Comparison of ENCODE assay signal across 8 cellular contexts in genomic region chr17:38852771-38853291, GRCh38. TPM values are rescaled to one million over a fixed set of nuclear protein-coding genes. Genes with fewer than 3 reads are reported as not detected.
DNase-seq lines count a peak whose midpoint lies in the region; ATAC-seq and TF ChIP-seq lines count a peak whose summit lies in the region.

No MANE protein-coding gene starts in this region.

- H3K27me3 ChIP-seq in PC-9 (ENCODE audit: insufficient read depth, low read depth) (no peaks in the 10 kb centered on the region), muscle layer of colon (ENCODE audit: control insufficient read depth in 1 of 2, insufficient read depth in 2 of 2, low read length in 2 of 2) (no peaks in the 10 kb centered on the region)

- no peak for TF ChIP-seq CTCF in GM12875 (IDR thresholded peaks at IDR 0.05; ENCODE audit: borderline replicate concordance, insufficient read depth, low read depth, low read length)
- TF ChIP-seq CTCF in PC-9 (conservative IDR thresholded peaks at IDR 0.05): no peak

- H3F3A ChIP-seq in PC-9 (ENCODE audit: insufficient read depth, low read depth): peaks cover 66% of the 10 kb centered on the region

- H4K20me1 ChIP-seq in PC-9 (ENCODE audit: insufficient read depth): peaks cover 51% of the 10 kb centered on the region

- intact Hi-C loops in PC-9 (cut with micrococcal nuclease; ENCODE audit: unreplicated experiment): loop anchor here (1.0 kb wide), 1 partner anchor 28 kb away; the partner anchor contains the start of gene CWC25

- H3K36me3 ChIP-seq in PC-9 (ENCODE audit: low read depth) (peaks cover 51% of the 10 kb centered on the region), muscle layer of colon (ENCODE audit: insufficient read depth, low read length) (peaks cover 43% of the 10 kb centered on the region)

- peak overlapping the region; percentile 100 for H3K4me2 ChIP-seq in PC-9

- H3K27ac ChIP-seq in PC-9 (peak overlapping the region; percentile 90), muscle layer of colon (ENCODE audit: low read depth, low read length) (peak overlapping the region; percentile 93)

- no peak for ATAC-seq in HG02623 (IDR thresholded peaks at IDR 0.05; ENCODE audit: unreplicated experiment)

- no peak for DNase-seq in PC-9
- peak; percentile 78 to 83 for DNase-seq in dermis microvascular lymphatic vessel endothelial cell (ENCODE audit: low read depth in 2 of 2)
- DNase-seq in NCI-H510A treated with DMSO at 0.1 percent for 48 hours (lab: John Stamatoyannopoulos, UW): no peak
- no peak for DNase-seq in GM19240 (ENCODE audit: insufficient read length, low spot score)
- DNase-seq in dedifferentiated amniotic fluid mesenchymal stem cell (ENCODE audit: extremely low spot score): no peak

- BruUV-seq in PC-9 (replicated peaks; lab: Mats Ljungman, UMichigan): TSS peak; percentile 51

- H3K9me3 ChIP-seq in PC-9 (ENCODE audit: insufficient read depth, low read depth): no peaks in the 10 kb centered on the region
- H3K9me3 ChIP-seq in muscle layer of colon (ENCODE audit: low read length): no peaks in the 10 kb centered on the region

- no peak overlapping the region for H2AFZ ChIP-seq in PC-9

- H3K9me2 ChIP-seq in PC-9 (ENCODE audit: insufficient read depth): no peaks in the 10 kb centered on the region

- peaks cover 53% of the 10 kb centered on the region for H3K79me2 ChIP-seq in PC-9 (ENCODE audit: low read depth)

- peak overlapping the region; percentile 88 for H3K9ac ChIP-seq in muscle layer of colon (ENCODE audit: low read length)

- POLR2A ChIA-PET in PC-9 (lab: Charles Lee; ENCODE audit: unreplicated experiment): interaction anchor here (0.7 to 1.6 kb wide), 2 partner anchors 15 to 27 kb away, joined by 3 to 7 read pairs; no protein-coding TSS in a partner anchor

- CTCF ChIA-PET in PC-9 (lab: Charles Lee): no interaction called here

- peaks cover 27% of the 10 kb centered on the region for H3K4me1 ChIP-seq in PC-9 (replicated peaks; ENCODE audit: insufficient read depth)
- peaks cover 28% of the 10 kb centered on the region for H3K4me1 ChIP-seq in muscle layer of colon (ENCODE audit: insufficient read depth, low read length)

- H3K4me3 ChIP-seq in GM12875 (ENCODE audit: low read depth, low read length) (peak overlapping the region; percentile 64), PC-9 (peak overlapping the region; percentile 88), muscle layer of colon (ENCODE audit: low read depth in 1 of 2, low read length in 2 of 2) (peak overlapping the region; percentile 59 to 75)

RNA-seq across cellular contexts. Expression of gene RPL23, which starts 0.7 kb away (rescaled TPM):
- total RNA-seq in PC-9 (2021): 1,146 and 1,262 TPM in 2 replicates
- 1,151 and 1,302 TPM in 2 replicates for total RNA-seq in dermis microvascular lymphatic vessel endothelial cell

RNA-seq across cellular contexts. Expression of gene LASP1, which starts 17.0 kb away (rescaled TPM):
- total RNA-seq in PC-9 (2021): 220 and 309 TPM in 2 replicates
- total RNA-seq in dermis microvascular lymphatic vessel endothelial cell: 57.1 and 80.4 TPM in 2 replicates

RNA-seq across cellular contexts. Expression of gene CWC25, which starts 27.7 kb away (rescaled TPM):
- total RNA-seq in PC-9 (2021) (13.7 and 13.9 TPM in 2 replicates), dermis microvascular lymphatic vessel endothelial cell (5.8 and 8.7 TPM in 2 replicates)

RNA-seq across cellular contexts. Expression of gene PIP4K2B, which starts 53.5 kb away (rescaled TPM):
- 40.6 and 47.4 TPM in 2 replicates for total RNA-seq in PC-9 (2021)
- total RNA-seq in dermis microvascular lymphatic vessel endothelial cell: 26.8 and 41.1 TPM in 2 replicates

Comparison
In these comparisons a context has a peak if more than half of its experiments do, and no peak if none do; other contexts are left out.
1. DNase-seq: peak in dermis microvascular lymphatic vessel endothelial cell (2 of 2); none in PC-9 (0 of 2), NCI-H510A treated with DMSO at 0.1 percent for 48 hours (single experiment), GM19240 (single experiment) and dedifferentiated amniotic fluid mesenchymal stem cell (single experiment).
2. Peak in every context shown above with its lines, with median percentiles within 50 percentile points of each other: H3K4me3 ChIP-seq.